9 cellular contexts compared by ENCODE assay signal in the genomic region with DNA sequence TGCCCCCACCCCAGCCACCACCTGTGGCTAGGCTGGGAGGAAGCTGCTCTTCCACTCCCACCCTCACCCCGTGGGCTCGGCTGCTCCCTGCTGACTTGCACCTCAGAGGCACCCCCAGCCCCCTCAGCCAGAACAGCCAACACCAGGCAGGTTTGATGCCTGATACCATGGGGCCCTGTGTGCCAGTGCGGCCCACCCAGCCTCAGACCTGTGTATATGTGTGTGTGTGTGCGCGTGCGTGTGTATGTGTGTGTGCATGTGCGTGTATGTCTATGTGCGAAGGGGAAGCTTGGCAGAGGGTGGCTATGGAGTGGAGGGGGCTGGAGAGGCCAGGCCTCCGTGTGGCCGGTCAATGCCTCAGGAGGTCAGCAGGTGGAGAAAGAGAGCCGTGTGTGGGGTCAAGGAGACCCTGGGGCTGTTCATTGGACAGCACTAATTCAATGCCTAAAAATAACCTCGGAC. TPM values are rescaled to one million over a fixed set of nuclear protein-coding genes. Genes with fewer than 3 reads are reported as not detected.
DNase-seq lines count a peak whose midpoint lies in the region; ATAC-seq and TF ChIP-seq lines count a peak whose summit lies in the region.
"Had no signal": no experiment of that assay in that cellular context is flagged by ENCODE, and none has a peak within 500 bp of the region (broad histone marks: within the 10 kb centered on the region; RNA-seq: fewer than 3 reads in every experiment).

No MANE protein-coding gene starts in this region.

- H3K4me1 Mint-ChIP-seq in MCF 10A (ENCODE audit: insufficient read depth, unreplicated experiment): peaks cover 15% of the 10 kb centered on the region
- peaks cover 8% of the 10 kb centered on the region for H3K4me1 Mint-ChIP-seq in activated CD8-positive, alpha-beta T cell treated with anti-CD3 and anti-CD28 coated beads for 36 hours (ENCODE audit: low read depth)

- H3K4me3 ChIP-seq in mammary epithelial cell (replicated peaks in 1 of 3; ENCODE audit: insufficient read depth in 1 of 3, low read depth in 2 of 3, low read length in 3 of 3): no peak overlapping the region
- H3K4me3 ChIP-seq in uterus: no peak overlapping the region

- H3K27me3 ChIP-seq in mammary epithelial cell (ENCODE audit: insufficient read depth, low read length) (no peaks in the 10 kb centered on the region), uterus (no peaks in the 10 kb centered on the region)

- peak; percentile 25 for TF ChIP-seq CTCF in MCF 10A (IDR thresholded peaks at IDR 0.05; ENCODE audit: unreplicated experiment)
- peak in 1 of 2 donors; percentile 29 for TF ChIP-seq CTCF in mammary epithelial cell (conservative IDR thresholded peaks at IDR 0.05 in 1 of 2, IDR thresholded peaks at IDR 0.05 in 1 of 2; ENCODE audit: extremely low read depth in 1 of 2, insufficient read depth in 1 of 2, low read depth in 1 of 2, low read length in 2 of 2)
- TF ChIP-seq CTCF in activated CD8-positive, alpha-beta T cell treated with anti-CD3 and anti-CD28 coated beads for 36 hours (IDR thresholded peaks at IDR 0.05): no peak
- peak; percentile 48 to 70 (median 60) for TF ChIP-seq CTCF in uterus (IDR thresholded peaks at IDR 0.05)

- no peak overlapping the region for H3K9ac ChIP-seq in mammary epithelial cell (ENCODE audit: insufficient read depth, low read length)

- no peaks in the 10 kb centered on the region for H4K20me1 ChIP-seq in mammary epithelial cell (ENCODE audit: insufficient read depth, low read length)

- POLR2A ChIA-PET in MCF 10A (lab: Yijun Ruan, JAX): no interaction called here
- POLR2A ChIA-PET in activated CD8-positive, alpha-beta T cell treated with anti-CD3 and anti-CD28 coated beads for 36 hours (lab: Charles Lee): interaction anchor here (0.6 kb wide), 1 partner anchor 91 kb away, joined by 3 read pairs; no protein-coding TSS in a partner anchor

- no peaks in the 10 kb centered on the region for H3K36me3 ChIP-seq in mammary epithelial cell (ENCODE audit: insufficient read depth, low read length)
- H3K36me3 ChIP-seq in uterus: no peaks in the 10 kb centered on the region

- H3K27me3 Mint-ChIP-seq in MCF 10A (ENCODE audit: insufficient read depth, unreplicated experiment): no peaks in the 10 kb centered on the region
- no peaks in the 10 kb centered on the region for H3K27me3 Mint-ChIP-seq in activated CD8-positive, alpha-beta T cell treated with anti-CD3 and anti-CD28 coated beads for 36 hours

- no peak overlapping the region for H3K4me2 ChIP-seq in mammary epithelial cell (ENCODE audit: insufficient read depth, low read depth, low read length)

- 87% methylated on average over 9 of the region's 12 CpGs for WGBS in mammary epithelial cell (ENCODE audit: low coverage, missing lambda C conversion rate)

- H2AFZ ChIP-seq in mammary epithelial cell (ENCODE audit: low read depth, low read length): no peak overlapping the region

- dilution Hi-C loops in mammary epithelial cell (cut with HindIII; ENCODE audit: low sequenced_read_pairs): no loop called here

- DNase-seq in MCF 10A (ENCODE audit: unreplicated experiment): peak; percentile 16
- DNase-seq in mammary epithelial cell: no peak
- DNase-seq in activated CD8-positive, alpha-beta T cell treated with anti-CD3 and anti-CD28 coated beads for 36 hours: peak; percentile 24
- peak; percentile 89 for DNase-seq in islet precursor cell
- DNase-seq in uterus: peak in 1 of 2 donors; percentile 54
- DNase-seq in stimulated activated naive CD4-positive, alpha-beta T cell treated with Interleukin-2 at 50 U/mL for 16 hours (lab: John Stamatoyannopoulos, UW): no peak
- no peak for DNase-seq in epidermal melanocyte (ENCODE audit: insufficient read length, low spot score)

- no peak overlapping the region for H3K27ac Mint-ChIP-seq in MCF 10A (ENCODE audit: low read depth, unreplicated experiment)
- no peak overlapping the region for H3K27ac Mint-ChIP-seq in activated CD8-positive, alpha-beta T cell treated with anti-CD3 and anti-CD28 coated beads for 36 hours

- no peaks in the 10 kb centered on the region for H3K9me3 ChIP-seq in mammary epithelial cell (replicated peaks; ENCODE audit: insufficient read depth, low read length)
- no peaks in the 10 kb centered on the region for H3K9me3 ChIP-seq in uterus

- no TSS peak for BruUV-seq in MCF 10A (replicated peaks; lab: Mats Ljungman, UMichigan)
- BruUV-seq in mammary epithelial cell (replicated peaks; lab: Mats Ljungman, UMichigan): no TSS peak

- CTCF ChIA-PET in MCF 10A (lab: Yijun Ruan, JAX) (interaction anchor here (0.7 to 1.1 kb wide), 2 partner anchors 22 to 88 kb away, joined by 3 read pairs; no protein-coding TSS in a partner anchor), mammary epithelial cell (lab: Charles Lee; ENCODE audit: low non-redundant PET) (no interaction called here)
- CTCF ChIA-PET in activated CD8-positive, alpha-beta T cell treated with anti-CD3 and anti-CD28 coated beads for 36 hours (lab: Charles Lee): no interaction called here

- H3K9me3 Mint-ChIP-seq in MCF 10A (ENCODE audit: unreplicated experiment): no peaks in the 10 kb centered on the region
- H3K9me3 Mint-ChIP-seq in activated CD8-positive, alpha-beta T cell treated with anti-CD3 and anti-CD28 coated beads for 36 hours: no peaks in the 10 kb centered on the region

- intact Hi-C loops in MCF 10A (cut with micrococcal nuclease) (no loop called here), mammary epithelial cell (cut with micrococcal nuclease) (loop anchor here (1.0 kb wide), 1 partner anchor 49 kb away; no protein-coding TSS in a partner anchor), uterus (cut with DNase I; ENCODE audit: low total_unique reads) (loop anchor here (10.0 kb wide), 1 partner anchor 360 kb away; no protein-coding TSS in a partner anchor)
- intact Hi-C loops in activated CD8-positive, alpha-beta T cell treated with anti-CD3 and anti-CD28 coated beads for 36 hours (cut with micrococcal nuclease): no loop called here

- ATAC-seq in activated CD8-positive, alpha-beta T cell treated with anti-CD3 and anti-CD28 coated beads for 36 hours: peak; percentile 51
- ATAC-seq in HG03025 (IDR thresholded peaks at IDR 0.05; ENCODE audit: low FRiP score, unreplicated experiment): no peak

- no peak overlapping the region for H3K27ac ChIP-seq in mammary epithelial cell (ENCODE audit: insufficient read depth, low read depth, low read length)
- peak overlapping the region; percentile 48 to 73 for H3K27ac ChIP-seq in uterus

- in situ Hi-C loops in mammary epithelial cell (cut with MboI; ENCODE audit: low sequenced_read_pairs in 2 of 2): no loop called here

- no peaks in the 10 kb centered on the region for H3K36me3 Mint-ChIP-seq in MCF 10A (ENCODE audit: insufficient read depth, unreplicated experiment)
- H3K36me3 Mint-ChIP-seq in activated CD8-positive, alpha-beta T cell treated with anti-CD3 and anti-CD28 coated beads for 36 hours (ENCODE audit: low read depth): no peaks in the 10 kb centered on the region

- no peak for TF ChIP-seq POLR2A in uterus (IDR thresholded peaks at IDR 0.05)

- H3K4me1 ChIP-seq in mammary epithelial cell (ENCODE audit: insufficient read depth, low read length): peaks cover 23% of the 10 kb centered on the region
- peaks cover 0 to 28% of the 10 kb centered on the region in 2 donors for H3K4me1 ChIP-seq in uterus

- H3K4me3 Mint-ChIP-seq in MCF 10A (ENCODE audit: unreplicated experiment): no peak overlapping the region
- no peak overlapping the region for H3K4me3 Mint-ChIP-seq in activated CD8-positive, alpha-beta T cell treated with anti-CD3 and anti-CD28 coated beads for 36 hours

- no peaks in the 10 kb centered on the region for H3K79me2 ChIP-seq in mammary epithelial cell (ENCODE audit: insufficient read depth, low read length)

RNA-seq across cellular contexts. Expression of a gene that starts 16.6 kb away (rescaled TPM):
- total RNA-seq in MCF 10A (2022) (15.5 and 17.0 TPM in 2 replicates), mammary epithelial cell (100 to 1,000 TPM in 1 of 2 donors, 10 to 100 TPM in 1; 78.4 to 103 TPM), uterus (100 to 1,000 TPM in 1 of 4 donors, 10 to 100 TPM in 3; 22.0 to 139 (median 31.6) TPM)
- polyA plus RNA-seq in mammary epithelial cell: 60.0 TPM
- polyA minus RNA-seq in mammary epithelial cell: 122 TPM
- 1 to 10 TPM in 1 of 2 experiments, under 1 TPM in 1; 0.54 to 1.5 TPM for total RNA-seq in activated CD8-positive, alpha-beta T cell treated with anti-CD3 and anti-CD28 coated beads for 36 hours
- total RNA-seq: T-helper 2 cell treated with Interferon-gamma antibody and Interleukin-4, amounts not matched to agents 100 ng/mL and 5 ng/mL, for 36 hours had no signal

Comparison
In these comparisons a context has a peak if more than half of its experiments do, and no peak if none do; other contexts are left out.
1. DNase-seq: peak in MCF 10A (single experiment), activated CD8-positive, alpha-beta T cell treated with anti-CD3 and anti-CD28 coated beads for 36 hours (single experiment) and islet precursor cell (single experiment); none in mammary epithelial cell (single experiment), stimulated activated naive CD4-positive, alpha-beta T cell treated with Interleukin-2 at 50 U/mL for 16 hours (single experiment) and epidermal melanocyte (single experiment).
2. intact Hi-C loops: an anchor here in mammary epithelial cell (1.0 kb wide) and uterus (10.0 kb wide); none called in MCF 10A and activated CD8-positive, alpha-beta T cell treated with anti-CD3 and anti-CD28 coated beads for 36 hours.